ENCODE assay signal across 8 cellular contexts in the genomic region with DNA sequence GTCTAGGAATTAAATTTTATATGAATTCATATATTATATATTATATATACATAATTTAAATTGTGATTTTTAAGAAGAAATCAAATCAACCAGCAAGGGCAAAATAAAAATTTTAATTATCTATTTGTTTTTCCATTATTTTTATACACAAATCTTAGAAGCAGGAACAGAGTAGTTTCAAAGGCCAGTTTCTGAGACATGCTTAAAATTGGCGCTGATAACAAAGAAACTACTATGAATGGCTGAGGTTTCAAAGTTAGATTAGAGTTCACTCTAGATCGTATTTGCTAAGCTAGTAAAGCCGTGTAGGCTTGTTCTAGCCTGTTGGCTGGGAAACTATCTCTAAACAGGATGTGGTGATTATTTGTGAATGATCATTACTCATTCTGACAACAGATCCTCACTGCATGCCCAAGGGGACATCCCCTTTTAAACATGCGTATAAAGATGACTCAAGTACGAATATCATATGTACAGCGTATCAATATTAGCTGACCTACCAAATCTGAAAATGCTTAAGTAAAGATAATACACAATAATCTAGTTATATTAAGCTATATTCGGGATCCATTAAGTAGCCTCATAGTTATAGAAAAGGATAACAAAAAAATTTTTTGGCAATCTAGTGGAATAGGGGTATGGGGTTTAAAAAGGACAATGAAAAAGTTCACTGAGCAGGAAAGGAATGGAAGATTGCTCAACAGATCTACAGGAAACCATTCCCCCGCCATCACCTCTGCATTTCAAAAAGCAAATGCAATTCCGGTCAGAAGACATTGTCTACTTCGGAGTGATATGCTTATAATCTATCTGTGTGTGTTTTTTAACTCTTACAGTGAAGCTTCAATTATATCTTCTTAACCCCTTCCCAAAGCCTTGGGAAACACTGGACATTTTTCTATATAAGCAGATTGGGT.
A peak's percentile ranks its signal among the peaks of the same experiment; 100 is the strongest.
DNase-seq lines count a peak whose midpoint lies in the region; ATAC-seq and TF ChIP-seq lines count a peak whose summit lies in the region.

No MANE protein-coding gene starts in this region.

- H3K27ac ChIP-seq in CD4-positive, CD25-positive, alpha-beta regulatory T cell (ENCODE audit: insufficient read depth, low read length, poor library complexity, severe bottlenecking) = no peak overlapping the region
- H3K27ac ChIP-seq in ovary = no peak overlapping the region
- H3K27ac ChIP-seq in right atrium auricular region = no peak overlapping the region

- H3K4me3 ChIP-seq in CD4-positive, CD25-positive, alpha-beta regulatory T cell (ENCODE audit: low read depth, low read length) = peak overlapping the region; percentile 81
- H3K4me3 ChIP-seq in ovary (no peak overlapping the region), right atrium auricular region (no peak overlapping the region)

- DNase-seq in CD4-positive, CD25-positive, alpha-beta regulatory T cell = peak; percentile 7 to 76 (median 60)
- DNase-seq in T-helper 1 cell (peak in 3 of 5 donors; percentile 29 to 86 (median 35)), foreskin melanocyte (peak; percentile 96), ovary (no peak), right atrium auricular region (ENCODE audit: low spot score) (no peak), NCI-H526 treated with DMSO at 0.1 percent for 48 hours (lab: John Stamatoyannopoulos, UW) (no peak)

- no peaks in the 10 kb centered on the region for H3K36me3 Mint-ChIP-seq in CD4-positive, CD25-positive, alpha-beta regulatory T cell

- ATAC-seq in CD4-positive, CD25-positive, alpha-beta regulatory T cell (ENCODE audit: low read depth in 2 of 2) = peak; percentile 89 to 95
- ATAC-seq in GM18870 (IDR thresholded peaks at IDR 0.05; ENCODE audit: unreplicated experiment) (peak; percentile 99), HG03139 (IDR thresholded peaks at IDR 0.05; ENCODE audit: unreplicated experiment) (peak; percentile 88)

- 68 to 71% (median 69%) methylated on average over 10 of the region's 10 CpGs for WGBS in ovary, 3 donors

- H3K4me3 Mint-ChIP-seq in CD4-positive, CD25-positive, alpha-beta regulatory T cell = peak overlapping the region in 1 of 4 donors; percentile 76

- H3K27ac Mint-ChIP-seq in CD4-positive, CD25-positive, alpha-beta regulatory T cell = peak overlapping the region in 1 of 3 donors; percentile 27

- H3K36me3 ChIP-seq in CD4-positive, CD25-positive, alpha-beta regulatory T cell (ENCODE audit: control insufficient read depth, insufficient read depth, low read length) = no peaks in the 10 kb centered on the region
- H3K36me3 ChIP-seq in ovary = no peaks in the 10 kb centered on the region
- H3K36me3 ChIP-seq in right atrium auricular region = no peaks in the 10 kb centered on the region

- H3K4me1 Mint-ChIP-seq in CD4-positive, CD25-positive, alpha-beta regulatory T cell = peaks cover 13 to 23% (median 18%) of the 10 kb centered on the region in 4 donors

- H3K9me3 ChIP-seq in CD4-positive, CD25-positive, alpha-beta regulatory T cell (ENCODE audit: control insufficient read depth in 2 of 2, low read length in 2 of 2) = no peaks in the 10 kb centered on the region
- H3K9me3 ChIP-seq in ovary (no peaks in the 10 kb centered on the region), right atrium auricular region (no peaks in the 10 kb centered on the region)

- H3K27me3 Mint-ChIP-seq in CD4-positive, CD25-positive, alpha-beta regulatory T cell = peaks cover 29% of the 10 kb centered on the region

- no peak for TF ChIP-seq POLR2A in ovary (IDR thresholded peaks at IDR 0.05)

- TF ChIP-seq EP300 in ovary (IDR thresholded peaks at IDR 0.05) = no peak

- no peak for TF ChIP-seq CTCF in ovary (IDR thresholded peaks at IDR 0.05)
- TF ChIP-seq CTCF in right atrium auricular region (IDR thresholded peaks at IDR 0.05) = no peak

- H3K9me3 Mint-ChIP-seq in CD4-positive, CD25-positive, alpha-beta regulatory T cell = peaks cover 0 to 7% (median 0%) of the 10 kb centered on the region in 7 donors

- no peaks in the 10 kb centered on the region for H3K27me3 ChIP-seq in CD4-positive, CD25-positive, alpha-beta regulatory T cell (ENCODE audit: control insufficient read depth, insufficient read depth, low read length)
- H3K27me3 ChIP-seq in ovary = no peaks in the 10 kb centered on the region
- no peaks in the 10 kb centered on the region for H3K27me3 ChIP-seq in right atrium auricular region

- intact Hi-C loops in ovary (cut with DNase I) = no loop called here

- peaks cover 47% of the 10 kb centered on the region for H3K4me1 ChIP-seq in CD4-positive, CD25-positive, alpha-beta regulatory T cell (ENCODE audit: control insufficient read depth, insufficient read depth, low read length, poor library complexity, severe bottlenecking)
- H3K4me1 ChIP-seq in ovary (ENCODE audit: insufficient read depth) (no peaks in the 10 kb centered on the region), right atrium auricular region (no peaks in the 10 kb centered on the region)

Comparison
In these comparisons a context has a peak if more than half of its experiments do, and no peak if none do; other contexts are left out.
1. DNase-seq: peak in CD4-positive, CD25-positive, alpha-beta regulatory T cell (3 of 3), T-helper 1 cell (3 of 5) and foreskin melanocyte (single experiment); none in ovary (0 of 5), right atrium auricular region (single experiment) and NCI-H526 treated with DMSO at 0.1 percent for 48 hours (single experiment).
2. Peak in every context shown above with its lines, with median percentiles within 50 percentile points of each other: ATAC-seq.